Comparison of ENCODE assay signal across 19 cellular contexts in the genomic region with DNA sequence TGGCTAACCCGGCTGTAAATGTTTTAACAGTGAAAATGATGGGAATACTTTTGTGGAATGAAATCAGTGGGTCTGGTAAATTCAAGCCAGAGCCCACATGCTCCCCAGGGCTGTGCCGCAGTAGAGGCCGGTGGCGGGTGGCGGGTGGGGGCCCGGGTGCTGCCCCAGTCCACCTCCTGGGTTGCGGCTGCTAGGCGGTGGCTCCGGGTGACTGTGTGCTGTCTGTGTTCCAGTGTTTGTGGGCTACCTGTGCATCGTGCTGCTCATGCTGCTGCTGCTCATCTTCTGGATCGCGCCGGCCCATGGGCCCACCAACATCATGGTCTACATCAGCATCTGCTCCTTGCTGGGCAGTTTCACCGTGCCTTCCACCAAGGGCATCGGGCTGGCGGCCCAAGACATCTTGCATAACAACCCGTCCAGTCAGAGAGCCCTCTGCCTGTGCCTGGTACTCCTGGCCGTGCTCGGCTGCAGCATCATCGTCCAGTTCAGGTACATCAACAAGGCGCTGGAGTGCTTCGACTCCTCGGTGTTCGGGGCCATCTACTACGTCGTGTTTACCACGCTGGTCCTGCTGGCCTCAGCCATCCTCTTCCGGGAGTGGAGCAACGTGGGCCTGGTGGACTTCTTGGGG. TPM values are rescaled to one million over a fixed set of nuclear protein-coding genes. Genes with fewer than 3 reads are reported as not detected.
A peak's percentile ranks its signal among the peaks of the same experiment; 100 is the strongest.
DNase-seq lines count a peak whose midpoint lies in the region; ATAC-seq and TF ChIP-seq lines count a peak whose summit lies in the region.
"Had no signal": no experiment of that assay in that cellular context is flagged by ENCODE, and none has a peak within 500 bp of the region (broad histone marks: within the 10 kb centered on the region; RNA-seq: fewer than 3 reads in every experiment).

No MANE protein-coding gene starts in this region.

- H2BK15ac ChIP-seq in neuronal stem cell (ENCODE audit: low read length): no peak overlapping the region

- WGBS in neuronal stem cell (ENCODE audit: extremely low coverage in 2 of 2, insufficient read length in 2 of 2, insufficient replicate concordance in 1 of 2), 2 donors: no CpG with 5 or more reads among the region's 29 CpGs

- H3K4me1 Mint-ChIP-seq in endothelial cell (ENCODE audit: unreplicated experiment): no peaks in the 10 kb centered on the region
- H3K4me1 Mint-ChIP-seq: CD4-positive, alpha-beta memory T cell had no signal

- H3K27me3 ChIP-seq in Karpas-422 (ENCODE audit: low read length) (no peaks in the 10 kb centered on the region), neuronal stem cell (ENCODE audit: control insufficient read depth in 3 of 3, insufficient read depth in 3 of 3, low read depth in 1 of 3, low read length in 3 of 3) (no peaks in the 10 kb centered on the region)

- no peaks in the 10 kb centered on the region for H3K9me2 ChIP-seq in Karpas-422 (replicated peaks; ENCODE audit: insufficient read depth, low read length)

- peaks cover 2% of the 10 kb centered on the region for H3K27me3 Mint-ChIP-seq in endothelial cell (ENCODE audit: unreplicated experiment)
- H3K27me3 Mint-ChIP-seq: CD4-positive, alpha-beta memory T cell had no signal

- H4K91ac ChIP-seq in neuronal stem cell (ENCODE audit: low read depth, low read length, poor library complexity): no peak overlapping the region

- H3K27ac ChIP-seq in Karpas-422 (ENCODE audit: low read length): no peak overlapping the region
- no peak overlapping the region for H3K27ac ChIP-seq in neuronal stem cell (replicated peaks; ENCODE audit: low read length)
- H3K27ac ChIP-seq: A549 had no signal

- H4K8ac ChIP-seq in neuronal stem cell (ENCODE audit: low read depth, low read length): no peak overlapping the region

- H3K18ac ChIP-seq in neuronal stem cell (ENCODE audit: low read length): no peak overlapping the region

- DNase-seq in Karpas-422 (peak; percentile 12), endothelial cell (ENCODE audit: low spot score) (no peak), neuronal stem cell (ENCODE audit: low spot score) (no peak), pons (ENCODE audit: low spot score) (no peak), NCI-H2081 treated with DMSO at 0.1 percent for 48 hours (lab: John Stamatoyannopoulos, UW) (no peak)
- DNase-seq in central memory CD4-positive, alpha-beta T cell: no peak
- DNase-seq: 8988T; ACHN; C1 segment of cervical spinal cord; Calu3; CD4-positive, alpha-beta memory T cell; COR-L47; DMS53; DMS79 treated with DMSO at 0.1 percent for 48 hours; GOT3; H7; HCEC 1CT had no signal

- H3K9ac ChIP-seq in Karpas-422 (ENCODE audit: low read length) (no peak overlapping the region), neuronal stem cell (ENCODE audit: low read depth, low read length, poor library complexity) (peak overlapping the region; percentile 50)

- peak overlapping the region; percentile 53 for H2BK5ac ChIP-seq in neuronal stem cell (ENCODE audit: low read length)

- H2BK120ac ChIP-seq in neuronal stem cell (ENCODE audit: low read depth, low read length): no peak overlapping the region

- H3K27ac Mint-ChIP-seq in endothelial cell (ENCODE audit: unreplicated experiment): no peak overlapping the region

- no peak overlapping the region for H3K4me3 ChIP-seq in Karpas-422 (ENCODE audit: low read length)
- H3K4me3 ChIP-seq in neuronal stem cell (ENCODE audit: low read length in 2 of 2): no peak overlapping the region
- H3K4me3 ChIP-seq: A549 had no signal

- no peak overlapping the region for H2AK5ac ChIP-seq in neuronal stem cell (ENCODE audit: low read depth, low read length)

- no peak for ATAC-seq in HG03045 (IDR thresholded peaks at IDR 0.05; ENCODE audit: unreplicated experiment)
- ATAC-seq: A549 had no signal

- no peak for TF ChIP-seq CTCF in endothelial cell (IDR thresholded peaks at IDR 0.05; ENCODE audit: unreplicated experiment)

- H3K9me3 Mint-ChIP-seq in endothelial cell (ENCODE audit: unreplicated experiment): no peaks in the 10 kb centered on the region
- H3K9me3 Mint-ChIP-seq: CD4-positive, alpha-beta memory T cell had no signal

- H3K36me3 ChIP-seq in Karpas-422 (ENCODE audit: insufficient read depth, low read length) (peaks cover 22% of the 10 kb centered on the region), neuronal stem cell (replicated peaks in 1 of 2; ENCODE audit: control insufficient read depth in 2 of 2, insufficient read depth in 2 of 2, low read length in 2 of 2) (peaks cover 16 to 72% of the 10 kb centered on the region in 2 donors)

- no peaks in the 10 kb centered on the region for H3K4me1 ChIP-seq in Karpas-422 (ENCODE audit: low read length)
- H3K4me1 ChIP-seq in neuronal stem cell (ENCODE audit: control insufficient read depth in 2 of 2, insufficient read depth in 1 of 2, low read depth in 1 of 2, low read length in 2 of 2): no peaks in the 10 kb centered on the region
- H3K4me1 ChIP-seq: A549 had no signal

- H4K20me1 ChIP-seq in Karpas-422 (ENCODE audit: insufficient read depth, low read depth, low read length): no peaks in the 10 kb centered on the region

- H3K9me3 ChIP-seq in Karpas-422 (ENCODE audit: low read length) (no peaks in the 10 kb centered on the region), neuronal stem cell (replicated peaks in 1 of 2; ENCODE audit: control insufficient read depth in 2 of 2, insufficient read depth in 1 of 2, low read depth in 1 of 2, low read length in 2 of 2) (no peaks in the 10 kb centered on the region)
- H3K9me3 ChIP-seq: A549 had no signal

- H2AFZ ChIP-seq in Karpas-422 (ENCODE audit: low read length) (no peak overlapping the region), neuronal stem cell (ENCODE audit: low read length) (no peak overlapping the region)

- no peaks in the 10 kb centered on the region; the same call in 1 of the 2 replicates for H3K79me2 ChIP-seq in Karpas-422 (ENCODE audit: low read length)

- H3K36me3 Mint-ChIP-seq in endothelial cell (ENCODE audit: low read depth, unreplicated experiment): peaks cover 35% of the 10 kb centered on the region

- no peak overlapping the region for H3K14ac ChIP-seq in neuronal stem cell (ENCODE audit: low read length)

- peak overlapping the region; percentile 65 for H3K23ac ChIP-seq in neuronal stem cell (ENCODE audit: low read depth, low read length, poor library complexity)

- no peak overlapping the region for H2BK12ac ChIP-seq in neuronal stem cell (ENCODE audit: low read length)

- H3K4me3 Mint-ChIP-seq in endothelial cell (ENCODE audit: unreplicated experiment): peak overlapping the region; percentile 16
- H3K4me3 Mint-ChIP-seq: CD4-positive, alpha-beta memory T cell had no signal

- H3K4me2 ChIP-seq in Karpas-422 (ENCODE audit: low read depth, low read length, poor library complexity, severe bottlenecking) (no peak overlapping the region), neuronal stem cell (ENCODE audit: insufficient read depth, low read length, poor library complexity, severe bottlenecking) (no peak overlapping the region)
- H3K4me2 ChIP-seq: A549 had no signal

- no peak overlapping the region for H3K4ac ChIP-seq in neuronal stem cell (ENCODE audit: low read length)

- H3K79me1 ChIP-seq in neuronal stem cell (ENCODE audit: low read depth, low read length): peaks cover 2% of the 10 kb centered on the region

RNA-seq across cellular contexts. Expression of a gene that starts 14.9 kb away (rescaled TPM):
- total RNA-seq in Karpas-422 (2014; rRNA removed; shearing (Covaris generic); ENCODE audit: low replicate concordance): 40.2 and 76.7 TPM in 2 replicates
- 81.0 TPM for total RNA-seq in endothelial cell (ENCODE audit: unreplicated experiment)
- 33.3 TPM for polyA plus RNA-seq in neuronal stem cell (2013, experiment 1 of 2)
- polyA plus RNA-seq in neuronal stem cell (2013, experiment 2 of 2): 33.3 TPM

RNA-seq across cellular contexts. Expression of a gene that starts 37.2 kb away (rescaled TPM):
- 21.2 and 24.3 TPM in 2 replicates for total RNA-seq in Karpas-422 (2014; rRNA removed; shearing (Covaris generic); ENCODE audit: low replicate concordance)
- total RNA-seq in endothelial cell (ENCODE audit: unreplicated experiment): 28.1 TPM
- 10.3 TPM for polyA plus RNA-seq in neuronal stem cell (2013, experiment 1 of 2)
- polyA plus RNA-seq in neuronal stem cell (2013, experiment 2 of 2): 10.8 TPM
